ENCODE assay signal across 13 cellular contexts in genomic region chr13:88651531-88651930, GRCh38.
"Had no signal": no experiment of that assay in that cellular context is flagged by ENCODE, and none has a peak within 500 bp of the region (broad histone marks: within the 10 kb centered on the region; RNA-seq: fewer than 3 reads in every experiment).

No MANE protein-coding gene starts in this region.

- H3K36me3 ChIP-seq: heart left ventricle, tibial nerve, vagina, WERI-Rb-1 had no signal

- H3K4me3 Mint-ChIP-seq: activated CD4-positive, alpha-beta T cell treated with anti-CD3 and anti-CD28 coated beads, Interleukin-2, amount 10 ng/mL, durations not matched to agents 7 days and 5 days; natural killer cell had no signal

- H3K36me3 Mint-ChIP-seq: natural killer cell had no signal

- H3K27ac ChIP-seq: heart left ventricle, tibial nerve, vagina, WERI-Rb-1 had no signal

- DNase-seq: activated CD4-positive, alpha-beta T cell treated with anti-CD3 and anti-CD28 coated beads, Interleukin-2, amount 10 ng/mL, durations not matched to agents 7 days and 5 days; activated gamma-delta T cell; activated T-cell treated with anti-CD3 and anti-CD28 coated beads for 4 hours; aorta; foreskin melanocyte; heart left ventricle; left colon; natural killer cell; posterior cingulate gyrus; WERI-Rb-1 had no signal

- ATAC-seq: heart left ventricle, left colon, natural killer cell had no signal

- H3K27me3 ChIP-seq: heart left ventricle, tibial nerve, vagina had no signal

- H3K4me1 ChIP-seq: heart left ventricle, tibial nerve, vagina had no signal

- H3K9me3 ChIP-seq: vagina had no signal

- H3K27me3 Mint-ChIP-seq: activated CD4-positive, alpha-beta T cell treated with anti-CD3 and anti-CD28 coated beads, Interleukin-2, amount 10 ng/mL, durations not matched to agents 7 days and 5 days had no signal

- H3K27ac Mint-ChIP-seq: activated CD4-positive, alpha-beta T cell treated with anti-CD3 and anti-CD28 coated beads, Interleukin-2, amount 10 ng/mL, durations not matched to agents 7 days and 5 days; natural killer cell had no signal

- H3K4me3 ChIP-seq: heart left ventricle, lung, tibial nerve, vagina had no signal
